ENCODE assay signal across 2 cellular contexts in genomic region chr2:200092235-200092634, GRCh38.
TF ChIP-seq lines count a peak whose summit lies in the region.

No MANE protein-coding gene starts in this region.

TF ChIP-seq in HepG2, 621 proteins besides CTCF, POLR2A, EP300 and RAD21 (continued from another document):
- no peak for TF ChIP-seq ZNF557 (CRISPR knock-in tag; IDR thresholded peaks at IDR 0.05)

TF ChIP-seq in WTC11, 78 proteins besides CTCF, POLR2A, EP300 and RAD21 (continued from another document):
- no peak for TF ChIP-seq ARID4B (CRISPR knock-in tag; IDR thresholded peaks at IDR 0.05; ENCODE audit: borderline replicate concordance)
- no peak for TF ChIP-seq ZNF219 (CRISPR knock-in tag; IDR thresholded peaks at IDR 0.05; ENCODE audit: borderline replicate concordance)
